In genomic region chr6:107833136-107833535, GRCh38 we compare ENCODE assay signal across 20 cellular contexts. TPM values are rescaled to one million over a fixed set of nuclear protein-coding genes. Genes with fewer than 3 reads are reported as not detected.
DNase-seq lines count a peak whose midpoint lies in the region; ATAC-seq, FAIRE-seq and TF ChIP-seq lines count a peak whose summit lies in the region.
"Had no signal": no experiment of that assay in that cellular context is flagged by ENCODE, and none has a peak within 500 bp of the region (broad histone marks: within the 10 kb centered on the region; RNA-seq: fewer than 3 reads in every experiment).

No MANE protein-coding gene starts in this region.

- H3K27me3 ChIP-seq in HL-60 (ENCODE audit: insufficient read depth, poor library complexity, severe bottlenecking), result no peaks in the 10 kb centered on the region
- H3K27me3 ChIP-seq: BE2C had no signal

- POLR2A ChIA-PET in activated naive CD8-positive, alpha-beta T cell treated with anti-CD3 and anti-CD28 coated beads, Interleukin-2, amount 10 ng/mL, durations not matched to agents 7 days and 5 days (lab: Charles Lee), result interaction anchor here (1.9 to 3.5 kb wide), 2 partner anchors 9 to 12 kb away, joined by 8 to 20 read pairs; partner anchors contain the start of gene SCML4

- DNase-seq in activated naive CD8-positive, alpha-beta T cell treated with anti-CD3 and anti-CD28 coated beads, Interleukin-2, amount 10 ng/mL, durations not matched to agents 7 days and 5 days, result no peak
- DNase-seq in activated naive CD8-positive, alpha-beta T cell treated with anti-CD3 and anti-CD28 coated beads, Interleukin-2, amount 50 U/mL, for 24 hours, result no peak
- DNase-seq in HL-60 (ENCODE audit: low read depth in 1 of 2, low spot score in 1 of 2) (no peak), type B pancreatic cell (ENCODE audit: extremely low spot score, unreplicated experiment) (peak; percentile 34), GM12891 (ENCODE audit: insufficient read length, low spot score) (no peak), mesenteric fat pad (ENCODE audit: low spot score) (no peak), cerebellar cortex (ENCODE audit: low spot score) (no peak)
- DNase-seq: BE2C; Caco-2; CD8-positive, alpha-beta memory T cell; DND-41; GDM1; HCEC 1CT; IMR-90 had no signal

- no peak overlapping the region for H3K27ac Mint-ChIP-seq in activated naive CD8-positive, alpha-beta T cell treated with anti-CD3 and anti-CD28 coated beads, Interleukin-2, amount 10 ng/mL, durations not matched to agents 7 days and 5 days
- H3K27ac Mint-ChIP-seq in activated naive CD8-positive, alpha-beta T cell treated with anti-CD3 and anti-CD28 coated beads, Interleukin-2, amount 50 U/mL, for 24 hours, result no peak overlapping the region
- H3K27ac Mint-ChIP-seq in activated T-helper 17 cell treated with anti-CD3 and anti-CD28 coated beads, Interleukin-2, amount 50 U/mL, for 72 hours, result peak overlapping the region; percentile 29
- H3K27ac Mint-ChIP-seq in type B pancreatic cell, result no peak overlapping the region

- no peak for ATAC-seq in activated naive CD8-positive, alpha-beta T cell treated with anti-CD3 and anti-CD28 coated beads, Interleukin-2, amount 10 ng/mL, durations not matched to agents 7 days and 5 days (ENCODE audit: low read depth)
- no peak for ATAC-seq in activated naive CD8-positive, alpha-beta T cell treated with anti-CD3 and anti-CD28 coated beads, Interleukin-2, amount 50 U/mL, for 24 hours
- no peak for ATAC-seq in activated T-helper 17 cell treated with anti-CD3 and anti-CD28 coated beads, Interleukin-2, amount 50 U/mL, for 72 hours (replicated peaks)
- ATAC-seq: A549 had no signal

- no peaks in the 10 kb centered on the region for H3K27me3 Mint-ChIP-seq in activated naive CD8-positive, alpha-beta T cell treated with anti-CD3 and anti-CD28 coated beads, Interleukin-2, amount 10 ng/mL, durations not matched to agents 7 days and 5 days
- no peaks in the 10 kb centered on the region for H3K27me3 Mint-ChIP-seq in activated naive CD8-positive, alpha-beta T cell treated with anti-CD3 and anti-CD28 coated beads, Interleukin-2, amount 50 U/mL, for 24 hours
- no peaks in the 10 kb centered on the region for H3K27me3 Mint-ChIP-seq in activated T-helper 17 cell treated with anti-CD3 and anti-CD28 coated beads, Interleukin-2, amount 50 U/mL, for 72 hours
- no peaks in the 10 kb centered on the region for H3K27me3 Mint-ChIP-seq in type B pancreatic cell
- H3K27me3 Mint-ChIP-seq: CD8-positive, alpha-beta memory T cell had no signal

- TF ChIP-seq CTCF in HL-60 (IDR thresholded peaks at IDR 0.05; ENCODE audit: insufficient read depth, low read length) (no peak), type B pancreatic cell (conservative IDR thresholded peaks at IDR 0.05) (no peak)

- H3K9me3 Mint-ChIP-seq in activated naive CD8-positive, alpha-beta T cell treated with anti-CD3 and anti-CD28 coated beads, Interleukin-2, amount 10 ng/mL, durations not matched to agents 7 days and 5 days, result no peaks in the 10 kb centered on the region
- no peaks in the 10 kb centered on the region for H3K9me3 Mint-ChIP-seq in activated naive CD8-positive, alpha-beta T cell treated with anti-CD3 and anti-CD28 coated beads, Interleukin-2, amount 50 U/mL, for 24 hours
- H3K9me3 Mint-ChIP-seq in activated T-helper 17 cell treated with anti-CD3 and anti-CD28 coated beads, Interleukin-2, amount 50 U/mL, for 72 hours, result no peaks in the 10 kb centered on the region
- no peaks in the 10 kb centered on the region for H3K9me3 Mint-ChIP-seq in type B pancreatic cell
- H3K9me3 Mint-ChIP-seq: CD8-positive, alpha-beta memory T cell had no signal

- no peak for TF ChIP-seq POLR2A in GM12891 (IDR thresholded peaks at IDR 0.05; ENCODE audit: low read depth, low read length)

- H3K4me1 Mint-ChIP-seq in activated naive CD8-positive, alpha-beta T cell treated with anti-CD3 and anti-CD28 coated beads, Interleukin-2, amount 10 ng/mL, durations not matched to agents 7 days and 5 days, result peaks cover 16% of the 10 kb centered on the region
- peaks cover 22% of the 10 kb centered on the region for H3K4me1 Mint-ChIP-seq in activated naive CD8-positive, alpha-beta T cell treated with anti-CD3 and anti-CD28 coated beads, Interleukin-2, amount 50 U/mL, for 24 hours
- peaks cover 17% of the 10 kb centered on the region for H3K4me1 Mint-ChIP-seq in activated T-helper 17 cell treated with anti-CD3 and anti-CD28 coated beads, Interleukin-2, amount 50 U/mL, for 72 hours
- H3K4me1 Mint-ChIP-seq in type B pancreatic cell (ENCODE audit: unreplicated experiment), result no peaks in the 10 kb centered on the region

- no peak overlapping the region for H3K4me3 ChIP-seq in HL-60 (replicated peaks; ENCODE audit: insufficient read depth, low read length)
- H3K4me3 ChIP-seq: A549 had no signal

- peak overlapping the region; percentile 34 for H3K27ac ChIP-seq in HL-60 (replicated peaks)
- H3K27ac ChIP-seq: A549, C4-2B had no signal

- no peaks in the 10 kb centered on the region for H3K36me3 Mint-ChIP-seq in activated naive CD8-positive, alpha-beta T cell treated with anti-CD3 and anti-CD28 coated beads, Interleukin-2, amount 10 ng/mL, durations not matched to agents 7 days and 5 days
- no peaks in the 10 kb centered on the region for H3K36me3 Mint-ChIP-seq in activated naive CD8-positive, alpha-beta T cell treated with anti-CD3 and anti-CD28 coated beads, Interleukin-2, amount 50 U/mL, for 24 hours (ENCODE audit: low read depth)
- no peaks in the 10 kb centered on the region for H3K36me3 Mint-ChIP-seq in activated T-helper 17 cell treated with anti-CD3 and anti-CD28 coated beads, Interleukin-2, amount 50 U/mL, for 72 hours (ENCODE audit: low read depth)
- no peaks in the 10 kb centered on the region for H3K36me3 Mint-ChIP-seq in type B pancreatic cell
- H3K36me3 Mint-ChIP-seq: CD8-positive, alpha-beta memory T cell had no signal

- no peak for FAIRE-seq in GM12891 (lab: Jason Lieb, UNC)
- FAIRE-seq: A549, GM19239 had no signal

- peak overlapping the region; percentile 50 for H3K4me3 Mint-ChIP-seq in activated naive CD8-positive, alpha-beta T cell treated with anti-CD3 and anti-CD28 coated beads, Interleukin-2, amount 10 ng/mL, durations not matched to agents 7 days and 5 days
- H3K4me3 Mint-ChIP-seq in activated naive CD8-positive, alpha-beta T cell treated with anti-CD3 and anti-CD28 coated beads, Interleukin-2, amount 50 U/mL, for 24 hours, result no peak overlapping the region
- peak overlapping the region; percentile 54 for H3K4me3 Mint-ChIP-seq in activated T-helper 17 cell treated with anti-CD3 and anti-CD28 coated beads, Interleukin-2, amount 50 U/mL, for 72 hours
- no peak overlapping the region for H3K4me3 Mint-ChIP-seq in type B pancreatic cell

TF ChIP-seq in GM12891, 5 proteins besides CTCF, POLR2A, EP300 and RAD21:
- no peak for TF ChIP-seq PAX5 (IDR thresholded peaks at IDR 0.05; ENCODE audit: insufficient read depth, low read length, severe bottlenecking)
- no peak for TF ChIP-seq SPI1 (IDR thresholded peaks at IDR 0.05; ENCODE audit: low read depth, low read length)
- TF ChIP-seq TAF1 (IDR thresholded peaks at IDR 0.05; ENCODE audit: low read depth, low read length), result no peak
- no peak for TF ChIP-seq POU2F2 (IDR thresholded peaks at IDR 0.05; ENCODE audit: low read depth, low read length)
- no peak for TF ChIP-seq POLR2AphosphoS5 (IDR thresholded peaks at IDR 0.05; ENCODE audit: low read depth, low read length)

RNA-seq across cellular contexts. Expression of gene SCML4, which starts 9.0 kb away (rescaled TPM):
- total RNA-seq in activated naive CD8-positive, alpha-beta T cell treated with anti-CD3 and anti-CD28 coated beads, Interleukin-2, amount 10 ng/mL, durations not matched to agents 7 days and 5 days, result 10 to 100 TPM; 62.6 to 68.7 TPM
- total RNA-seq in activated T-helper 17 cell treated with anti-CD3 and anti-CD28 coated beads, Interleukin-2, amount 50 U/mL, for 72 hours, result 1 to 10 TPM; 2.6 to 3.9 TPM
- total RNA-seq in type B pancreatic cell (ENCODE audit: low replicate concordance), result 0.33 and 0.43 TPM in 2 replicates
- 0.10 TPM for polyA plus RNA-seq in GM12891 (2012; ENCODE audit: low read depth, missing spikeins)
- 0.71 TPM for total RNA-seq in mesenteric fat pad
- total RNA-seq: H4, IMR-90 had no signal
- polyA plus RNA-seq: A549, AG04450, IMR-90 had no signal

Comparison
In these comparisons a context has a peak if more than half of its experiments do, and no peak if none do; other contexts are left out.
1. H3K4me3 Mint-ChIP-seq: peak in activated naive CD8-positive, alpha-beta T cell treated with anti-CD3 and anti-CD28 coated beads, Interleukin-2, amount 10 ng/mL, durations not matched to agents 7 days and 5 days (single experiment) and activated T-helper 17 cell treated with anti-CD3 and anti-CD28 coated beads, Interleukin-2, amount 50 U/mL, for 72 hours (single experiment); none in activated naive CD8-positive, alpha-beta T cell treated with anti-CD3 and anti-CD28 coated beads, Interleukin-2, amount 50 U/mL, for 24 hours (single experiment) and type B pancreatic cell (single experiment).
2. RNA of gene SCML4, which starts 9.0 kb away (total RNA-seq): 62.6 to 68.7 TPM in activated naive CD8-positive, alpha-beta T cell treated with anti-CD3 and anti-CD28 coated beads, Interleukin-2, amount 10 ng/mL, durations not matched to agents 7 days and 5 days; 2.6 to 3.9 TPM in activated T-helper 17 cell treated with anti-CD3 and anti-CD28 coated beads, Interleukin-2, amount 50 U/mL, for 72 hours, 0.71 TPM in mesenteric fat pad (single experiment) and 0.33 to 0.43 TPM in type B pancreatic cell; every median in the first group is over 10 times any median in the second.